In genomic region chr3:161336661-161337060, GRCh38 we compare ENCODE assay signal across 1 cellular context.
TF ChIP-seq lines count a peak whose summit lies in the region.

No MANE protein-coding gene starts in this region.

TF ChIP-seq in GM12878, 131 proteins besides CTCF, POLR2A, EP300 and RAD21 (continued from another document):
- TF ChIP-seq, protein P1, sequence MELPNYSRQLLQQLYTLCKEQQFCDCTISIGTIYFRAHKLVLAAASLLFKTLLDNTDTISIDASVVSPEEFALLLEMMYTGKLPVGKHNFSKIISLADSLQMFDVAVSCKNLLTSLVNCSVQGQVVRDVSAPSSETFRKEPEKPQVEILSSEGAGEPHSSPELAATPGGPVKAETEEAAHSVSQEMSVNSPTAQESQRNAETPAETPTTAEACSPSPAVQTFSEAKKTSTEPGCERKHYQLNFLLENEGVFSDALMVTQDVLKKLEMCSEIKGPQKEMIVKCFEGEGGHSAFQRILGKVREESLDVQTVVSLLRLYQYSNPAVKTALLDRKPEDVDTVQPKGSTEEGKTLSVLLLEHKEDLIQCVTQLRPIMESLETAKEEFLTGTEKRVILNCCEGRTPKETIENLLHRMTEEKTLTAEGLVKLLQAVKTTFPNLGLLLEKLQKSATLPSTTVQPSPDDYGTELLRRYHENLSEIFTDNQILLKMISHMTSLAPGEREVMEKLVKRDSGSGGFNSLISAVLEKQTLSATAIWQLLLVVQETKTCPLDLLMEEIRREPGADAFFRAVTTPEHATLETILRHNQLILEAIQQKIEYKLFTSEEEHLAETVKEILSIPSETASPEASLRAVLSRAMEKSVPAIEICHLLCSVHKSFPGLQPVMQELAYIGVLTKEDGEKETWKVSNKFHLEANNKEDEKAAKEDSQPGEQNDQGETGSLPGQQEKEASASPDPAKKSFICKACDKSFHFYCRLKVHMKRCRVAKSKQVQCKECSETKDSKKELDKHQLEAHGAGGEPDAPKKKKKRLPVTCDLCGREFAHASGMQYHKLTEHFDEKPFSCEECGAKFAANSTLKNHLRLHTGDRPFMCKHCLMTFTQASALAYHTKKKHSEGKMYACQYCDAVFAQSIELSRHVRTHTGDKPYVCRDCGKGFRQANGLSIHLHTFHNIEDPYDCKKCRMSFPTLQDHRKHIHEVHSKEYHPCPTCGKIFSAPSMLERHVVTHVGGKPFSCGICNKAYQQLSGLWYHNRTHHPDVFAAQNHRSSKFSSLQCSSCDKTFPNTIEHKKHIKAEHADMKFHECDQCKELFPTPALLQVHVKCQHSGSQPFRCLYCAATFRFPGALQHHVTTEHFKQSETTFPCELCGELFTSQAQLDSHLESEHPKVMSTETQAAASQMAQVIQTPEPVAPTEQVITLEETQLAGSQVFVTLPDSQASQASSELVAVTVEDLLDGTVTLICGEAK (IDR thresholded peaks at IDR 0.05; ENCODE audit: borderline replicate concordance): no peak
- TF ChIP-seq E2F4 (IDR thresholded peaks at IDR 0.05; ENCODE audit: low read depth, low read length) (no peak), IKZF1 (conservative IDR thresholded peaks at IDR 0.05) (peak; percentile 36), IKZF2 (IDR thresholded peaks at IDR 0.05) (peak; percentile 13 to 16; a peak in 1 of 4 replicates), SPI1 (IDR thresholded peaks at IDR 0.05; ENCODE audit: borderline replicate concordance, insufficient read depth, low read depth, low read length) (peak; percentile 41)
